ENCODE assay signal across 20 cellular contexts in genomic region chr14:96803958-96804357, GRCh38. TPM values are rescaled to one million over a fixed set of nuclear protein-coding genes. Genes with fewer than 3 reads are reported as not detected.
DNase-seq lines count a peak whose midpoint lies in the region; ATAC-seq and TF ChIP-seq lines count a peak whose summit lies in the region.
"Had no signal": no experiment of that assay in that cellular context is flagged by ENCODE, and none has a peak within 500 bp of the region (broad histone marks: within the 10 kb centered on the region; RNA-seq: fewer than 3 reads in every experiment).

No MANE protein-coding gene starts in this region.

- H2BK12ac ChIP-seq in neuronal stem cell (ENCODE audit: low read length), result no peak overlapping the region

- no peak overlapping the region for H3K14ac ChIP-seq in neuronal stem cell (ENCODE audit: low read length)

- no peak overlapping the region for H3K4ac ChIP-seq in neuronal stem cell (ENCODE audit: low read length)

- peak overlapping the region; percentile 35; the same call in 1 of the 2 replicates for H3K27ac ChIP-seq in SK-N-MC
- H3K27ac ChIP-seq in fibroblast of lung (ENCODE audit: insufficient read depth, low read length), result no peak overlapping the region
- H3K27ac ChIP-seq in neuronal stem cell (replicated peaks; ENCODE audit: low read length), result no peak overlapping the region
- H3K27ac ChIP-seq: cardiac muscle cell, suprapubic skin, VCaP had no signal

- H3K9ac ChIP-seq in SK-N-MC (ENCODE audit: insufficient read length) (no peak overlapping the region), fibroblast of lung (ENCODE audit: insufficient read depth, low read length) (no peak overlapping the region), neuronal stem cell (ENCODE audit: low read depth, low read length, poor library complexity) (no peak overlapping the region)

- no peak overlapping the region for H3K4me3 ChIP-seq in SK-N-MC
- H3K4me3 ChIP-seq in fibroblast of lung (replicated peaks in 1 of 4; ENCODE audit: control extremely low read depth in 1 of 4, insufficient read depth in 1 of 4, low read depth in 3 of 4, low read length in 4 of 4), result peak overlapping the region; percentile 9 to 47 (median 13)
- no peak overlapping the region for H3K4me3 ChIP-seq in neuronal stem cell (ENCODE audit: low read length in 2 of 2)
- H3K4me3 ChIP-seq: cardiac muscle cell, GM23338, suprapubic skin had no signal

- H3K9me3 Mint-ChIP-seq in natural killer cell treated with Interleukin-12 subunit alpha and Interleukin-12 subunit beta and Interleukin-15 and Interleukin-18, amount 100 ng/mL, for 72 hours, result no peaks in the 10 kb centered on the region
- H3K9me3 Mint-ChIP-seq in natural killer cell, result no peaks in the 10 kb centered on the region
- H3K9me3 Mint-ChIP-seq: GM23338, T-cell had no signal

- peaks cover 70% of the 10 kb centered on the region for H3K79me2 ChIP-seq in fibroblast of lung (ENCODE audit: control insufficient read depth, insufficient read depth, low read length)

- no peaks in the 10 kb centered on the region for H4K20me1 ChIP-seq in fibroblast of lung (ENCODE audit: control insufficient read depth, extremely low read depth, insufficient read depth, low read length)

- H3K36me3 Mint-ChIP-seq in natural killer cell treated with Interleukin-12 subunit alpha and Interleukin-12 subunit beta and Interleukin-15 and Interleukin-18, amount 100 ng/mL, for 72 hours, result no peaks in the 10 kb centered on the region
- H3K36me3 Mint-ChIP-seq in natural killer cell, result no peaks in the 10 kb centered on the region

- no peak overlapping the region for H2BK5ac ChIP-seq in neuronal stem cell (ENCODE audit: low read length)

- no peak for DNase-seq in natural killer cell treated with Interleukin-12 subunit alpha and Interleukin-12 subunit beta and Interleukin-15 and Interleukin-18, amount 100 ng/mL, for 72 hours (ENCODE audit: low spot score)
- no peak for DNase-seq in natural killer cell
- DNase-seq in SK-N-MC (ENCODE audit: low read depth, low spot score), result no peak
- DNase-seq in fibroblast of lung (ENCODE audit: low read depth in 2 of 2), result peak in 1 of 2 donors; percentile 51
- DNase-seq in NCI-H2081 treated with DMSO at 0.1 percent for 48 hours (lab: John Stamatoyannopoulos, UW), result no peak
- no peak for DNase-seq in neuronal stem cell (ENCODE audit: low spot score)
- DNase-seq: activated CD8-positive, alpha-beta memory T cell treated with anti-CD3 and anti-CD28 coated beads for 24 hours; activated effector memory CD4-positive, alpha-beta T cell treated with anti-CD3 and anti-CD28 coated beads, Interleukin-2, amount 50 U/mL, for 16 hours; KBM-7; NCI-H2029 treated with DMSO at 0.1 percent for 48 hours; NCI-H510A; retina; stimulated activated CD4-positive, alpha-beta T cell treated with anti-CD3 and anti-CD28 coated beads, Interleukin-12 subunit alpha, Interleukin-12 subunit beta, amount 100 ng/mL, for 4 hours; T-cell had no signal

- H4K8ac ChIP-seq in neuronal stem cell (ENCODE audit: low read depth, low read length), result no peak overlapping the region

- H3K36me3 ChIP-seq in SK-N-MC (ENCODE audit: insufficient read depth, low read length) (peaks cover 11% of the 10 kb centered on the region), fibroblast of lung (ENCODE audit: control insufficient read depth, insufficient read depth, low read length) (no peaks in the 10 kb centered on the region), neuronal stem cell (replicated peaks in 1 of 2; ENCODE audit: control insufficient read depth in 2 of 2, insufficient read depth in 2 of 2, low read length in 2 of 2) (peaks cover 2 to 23% of the 10 kb centered on the region in 2 donors)
- H3K36me3 ChIP-seq: cardiac muscle cell, suprapubic skin had no signal

- no peak overlapping the region for H3K23ac ChIP-seq in neuronal stem cell (ENCODE audit: low read depth, low read length, poor library complexity)

- H3K4me2 ChIP-seq in fibroblast of lung (ENCODE audit: extremely low read depth, insufficient read depth, low read length) (peak overlapping the region; percentile 72), neuronal stem cell (ENCODE audit: insufficient read depth, low read length, poor library complexity, severe bottlenecking) (no peak overlapping the region)
- H3K4me2 ChIP-seq: GM23338 had no signal

- ATAC-seq in natural killer cell treated with Interleukin-12 subunit alpha and Interleukin-12 subunit beta and Interleukin-15 and Interleukin-18, amount 100 ng/mL, for 72 hours, result no peak
- ATAC-seq in natural killer cell, result no peak
- no peak for ATAC-seq in HG03565 (IDR thresholded peaks at IDR 0.05; ENCODE audit: unreplicated experiment)
- ATAC-seq: GM23338, Right ventricle myocardium inferior, T-cell had no signal

- H3K4me1 ChIP-seq in fibroblast of lung (ENCODE audit: control insufficient read depth, extremely low read depth, insufficient read depth, low read length) (peaks cover 2% of the 10 kb centered on the region), neuronal stem cell (ENCODE audit: control insufficient read depth in 2 of 2, insufficient read depth in 1 of 2, low read depth in 1 of 2, low read length in 2 of 2) (peaks cover 0 to 5% of the 10 kb centered on the region in 2 donors)

- peak overlapping the region; percentile 31 for H3K4me3 Mint-ChIP-seq in natural killer cell treated with Interleukin-12 subunit alpha and Interleukin-12 subunit beta and Interleukin-15 and Interleukin-18, amount 100 ng/mL, for 72 hours
- no peak overlapping the region for H3K4me3 Mint-ChIP-seq in natural killer cell
- H3K4me3 Mint-ChIP-seq: GM23338, T-cell had no signal

- H2BK15ac ChIP-seq in neuronal stem cell (ENCODE audit: low read length), result no peak overlapping the region

- H2AFZ ChIP-seq in fibroblast of lung (ENCODE audit: low read length) (peak overlapping the region; percentile 25), neuronal stem cell (ENCODE audit: low read length) (no peak overlapping the region)
- H2AFZ ChIP-seq: GM23338 had no signal

- peak overlapping the region in 1 of 2 donors; percentile 23 for H3K27ac Mint-ChIP-seq in natural killer cell treated with Interleukin-12 subunit alpha and Interleukin-12 subunit beta and Interleukin-15 and Interleukin-18, amount 100 ng/mL, for 72 hours
- H3K27ac Mint-ChIP-seq in natural killer cell, result peak overlapping the region in 1 of 2 donors; percentile 1
- H3K27ac Mint-ChIP-seq: T-cell had no signal

- H3K9me3 ChIP-seq in SK-N-MC (ENCODE audit: low read depth, low read length), result no peaks in the 10 kb centered on the region
- no peaks in the 10 kb centered on the region for H3K9me3 ChIP-seq in fibroblast of lung (ENCODE audit: control insufficient read depth, insufficient read depth, low read depth, low read length)
- peaks cover 0 to 2% of the 10 kb centered on the region in 2 donors for H3K9me3 ChIP-seq in neuronal stem cell (replicated peaks in 1 of 2; ENCODE audit: control insufficient read depth in 2 of 2, insufficient read depth in 1 of 2, low read depth in 1 of 2, low read length in 2 of 2)
- H3K9me3 ChIP-seq: suprapubic skin had no signal

- no peak overlapping the region for H4K91ac ChIP-seq in neuronal stem cell (ENCODE audit: low read depth, low read length, poor library complexity)

- no peak overlapping the region for H2AK5ac ChIP-seq in neuronal stem cell (ENCODE audit: low read depth, low read length)

- H3K27me3 ChIP-seq in fibroblast of lung (ENCODE audit: control insufficient read depth, insufficient read depth, low read length) (no peaks in the 10 kb centered on the region), neuronal stem cell (ENCODE audit: control insufficient read depth in 3 of 3, insufficient read depth in 3 of 3, low read depth in 1 of 3, low read length in 3 of 3) (no peaks in the 10 kb centered on the region)
- H3K27me3 ChIP-seq: cardiac muscle cell, suprapubic skin had no signal

- WGBS in neuronal stem cell (ENCODE audit: extremely low coverage in 2 of 2, insufficient read length in 2 of 2, insufficient replicate concordance in 1 of 2), 2 donors, result no CpG with 5 or more reads among the region's 2 CpGs

- H3K27me3 Mint-ChIP-seq in natural killer cell treated with Interleukin-12 subunit alpha and Interleukin-12 subunit beta and Interleukin-15 and Interleukin-18, amount 100 ng/mL, for 72 hours, result no peaks in the 10 kb centered on the region
- H3K27me3 Mint-ChIP-seq in natural killer cell (ENCODE audit: low read depth in 2 of 2), result no peaks in the 10 kb centered on the region
- H3K27me3 Mint-ChIP-seq: T-cell had no signal

- intact Hi-C loops in natural killer cell (cut with micrococcal nuclease), result no loop called here

- peaks cover 30 to 35% of the 10 kb centered on the region in 2 donors for H3K4me1 Mint-ChIP-seq in natural killer cell treated with Interleukin-12 subunit alpha and Interleukin-12 subunit beta and Interleukin-15 and Interleukin-18, amount 100 ng/mL, for 72 hours (ENCODE audit: low read depth in 2 of 2)
- H3K4me1 Mint-ChIP-seq in natural killer cell, result peaks cover 32 to 50% of the 10 kb centered on the region in 2 donors

- TF ChIP-seq CTCF in natural killer cell (IDR thresholded peaks at IDR 0.05), result no peak
- no peak for TF ChIP-seq CTCF in fibroblast of lung (conservative IDR thresholded peaks at IDR 0.05 in 1 of 2, IDR thresholded peaks at IDR 0.05 in 1 of 2; ENCODE audit: low read depth in 1 of 2, low read length in 2 of 2)

- H3K18ac ChIP-seq in neuronal stem cell (ENCODE audit: low read length), result no peak overlapping the region

- no peaks in the 10 kb centered on the region for H3K79me1 ChIP-seq in neuronal stem cell (ENCODE audit: low read depth, low read length)

- no peak overlapping the region for H2BK120ac ChIP-seq in neuronal stem cell (ENCODE audit: low read depth, low read length)

RNA-seq across cellular contexts. Expression of gene VRK1, which starts 6.8 kb away (rescaled TPM):
- 10 to 100 TPM; 39.9 to 79.3 TPM for total RNA-seq in natural killer cell treated with Interleukin-12 subunit alpha and Interleukin-12 subunit beta and Interleukin-15 and Interleukin-18, amount 100 ng/mL, for 72 hours
- total RNA-seq in natural killer cell (10 to 100 TPM; 34.4 to 40.6 (median 37.3) TPM), fibroblast of lung (24.9 and 40.3 TPM in 2 replicates)
- 11.5 and 26.8 TPM in 2 replicates for polyA plus RNA-seq in fibroblast of lung
- polyA plus RNA-seq in fibroblast of lung (2012), result 9.5 and 19.9 TPM in 2 replicates
- polyA minus RNA-seq in fibroblast of lung (ENCODE audit: low replicate concordance), result 1.4 and 2.7 TPM in 2 replicates
- 64.4 TPM for polyA plus RNA-seq in neuronal stem cell (2013, experiment 1 of 2)
- polyA plus RNA-seq in neuronal stem cell (2013, experiment 2 of 2), result 72.3 TPM

Comparison
In these comparisons a context has a peak if more than half of its experiments do, and no peak if none do; other contexts are left out.
1. H3K4me3 ChIP-seq: peak in fibroblast of lung (4 of 4); none in SK-N-MC (single experiment) and neuronal stem cell (0 of 2).